In the genomic region with DNA sequence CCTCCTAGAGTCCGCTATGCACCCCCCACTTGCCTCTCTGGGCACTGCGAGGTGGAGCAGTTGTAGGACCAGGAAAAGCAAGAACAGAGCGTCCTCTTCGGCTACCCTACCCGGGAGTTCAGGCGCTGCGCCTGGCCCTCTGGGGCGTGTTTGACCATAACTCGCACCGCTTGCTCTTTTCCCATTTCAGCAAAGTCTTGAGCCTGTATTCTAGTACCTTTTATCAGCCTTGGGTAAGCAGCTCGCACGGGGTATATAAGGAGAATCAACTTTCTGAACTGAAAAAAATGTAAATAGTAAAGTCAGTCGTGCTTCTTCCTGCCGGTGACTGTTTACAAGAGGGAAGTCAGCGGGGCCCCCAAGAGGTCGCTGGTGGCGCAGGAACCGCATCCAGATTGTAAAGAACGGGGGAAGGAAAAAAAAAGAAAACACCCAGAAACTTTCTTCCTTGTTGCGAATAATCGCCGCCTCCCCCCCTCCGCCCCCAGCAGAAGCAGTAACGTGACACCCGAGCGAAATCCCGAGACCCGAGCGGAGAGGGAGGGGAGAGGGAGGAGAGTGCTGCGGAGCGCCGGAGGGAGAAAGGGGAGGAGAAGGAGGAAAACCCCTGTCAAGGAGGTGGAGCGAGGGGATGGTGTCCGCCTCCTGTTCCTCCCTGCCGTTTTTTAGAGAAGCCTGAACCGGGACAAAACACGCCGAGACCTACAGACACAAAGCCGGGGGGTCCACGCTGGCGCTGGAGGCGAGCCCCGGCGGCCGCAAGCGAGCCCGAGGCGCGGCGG, we compare ENCODE assay signal across 8 cellular contexts. TPM values are rescaled to one million over a fixed set of nuclear protein-coding genes. Genes with fewer than 3 reads are reported as not detected.
DNase-seq lines count a peak whose midpoint lies in the region; TF ChIP-seq lines count a peak whose summit lies in the region.

A gene with protein sequence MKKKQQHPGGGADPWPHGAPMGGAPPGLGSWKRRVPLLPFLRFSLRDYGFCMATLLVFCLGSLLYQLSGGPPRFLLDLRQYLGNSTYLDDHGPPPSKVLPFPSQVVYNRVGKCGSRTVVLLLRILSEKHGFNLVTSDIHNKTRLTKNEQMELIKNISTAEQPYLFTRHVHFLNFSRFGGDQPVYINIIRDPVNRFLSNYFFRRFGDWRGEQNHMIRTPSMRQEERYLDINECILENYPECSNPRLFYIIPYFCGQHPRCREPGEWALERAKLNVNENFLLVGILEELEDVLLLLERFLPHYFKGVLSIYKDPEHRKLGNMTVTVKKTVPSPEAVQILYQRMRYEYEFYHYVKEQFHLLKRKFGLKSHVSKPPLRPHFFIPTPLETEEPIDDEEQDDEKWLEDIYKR (plus strand): TSS at position 668 of the 782 bp plus-strand sequence. CDS start 401 bp downstream, outside the sequence.

- no peaks in the 10 kb centered on the region for H3K36me3 ChIP-seq in A673 (ENCODE audit: insufficient read depth, low read length, poor library complexity, severe bottlenecking)

- in situ Hi-C loops in GM13977 (cut with MboI; ENCODE audit: low pct_unique_long_range_greater_than_20kb, low sequenced_read_pairs, unreplicated experiment), result loop anchor here (25.0 kb wide), 1 partner anchor 191 kb away; no protein-coding TSS in a partner anchor

- peak; percentile 90 for DNase-seq in A673 (ENCODE audit: low spot score)
- DNase-seq in GM13977 (ENCODE audit: low spot score), result peak; percentile 82
- DNase-seq in HT1080 (ENCODE audit: low read depth), result peak; percentile 94
- DNase-seq in RPMI8226, result peak; percentile 75
- peak; percentile 60 for DNase-seq in glutamatergic neuron
- peak; percentile 68 for DNase-seq in occipital lobe (lab: John Stamatoyannopoulos, UW)
- DNase-seq in ureter (ENCODE audit: low spot score), result peak; percentile 93

- POLR2A ChIA-PET in A673 (lab: Charles Lee; ENCODE audit: low non-redundant PET), result no interaction called here

- H3K27me3 ChIP-seq in A673 (replicated peaks; ENCODE audit: insufficient read depth, low read depth, low read length, poor library complexity), result peaks cover 35% of the 10 kb centered on the region

- no peaks in the 10 kb centered on the region for H3K9me3 Mint-ChIP-seq in activated naive CD8-positive, alpha-beta T cell (ENCODE audit: low read depth)
- peaks cover 1% of the 10 kb centered on the region for H3K9me3 Mint-ChIP-seq in glutamatergic neuron (ENCODE audit: unreplicated experiment)

- H3K4me3 Mint-ChIP-seq in activated naive CD8-positive, alpha-beta T cell, result peak within 1 kb of the TSS; percentile 94
- H3K4me3 Mint-ChIP-seq in glutamatergic neuron (ENCODE audit: unreplicated experiment), result peak within 1 kb of the TSS; percentile 94

- intact Hi-C loops in A673 (cut with micrococcal nuclease; ENCODE audit: unreplicated experiment), result loop anchor here (1.0 kb wide), 1 partner anchor 202 kb away; no protein-coding TSS in a partner anchor

- CTCF ChIA-PET in A673 (lab: Charles Lee), result no interaction called here

- H3K27ac Mint-ChIP-seq in activated naive CD8-positive, alpha-beta T cell, result peak within 1 kb of the TSS; percentile 54
- peak within 1 kb of the TSS; percentile 40 for H3K27ac Mint-ChIP-seq in glutamatergic neuron (ENCODE audit: unreplicated experiment)

- peak within 1 kb of the TSS; percentile 54 for H3K4me3 ChIP-seq in A673 (ENCODE audit: low read depth, low read length, poor library complexity, severe bottlenecking)

- H3K4me1 Mint-ChIP-seq in activated naive CD8-positive, alpha-beta T cell (ENCODE audit: low read depth), result peaks cover 16% of the 10 kb centered on the region
- H3K4me1 Mint-ChIP-seq in glutamatergic neuron (ENCODE audit: low read depth, unreplicated experiment), result peaks cover 10% of the 10 kb centered on the region

- H3K36me3 Mint-ChIP-seq in activated naive CD8-positive, alpha-beta T cell, result no peaks in the 10 kb centered on the region
- no peaks in the 10 kb centered on the region for H3K36me3 Mint-ChIP-seq in glutamatergic neuron (ENCODE audit: unreplicated experiment)

- H3K27me3 Mint-ChIP-seq in activated naive CD8-positive, alpha-beta T cell, result peaks cover 22% of the 10 kb centered on the region
- no peaks in the 10 kb centered on the region for H3K27me3 Mint-ChIP-seq in glutamatergic neuron (ENCODE audit: unreplicated experiment)

- H3K4me1 ChIP-seq in A673 (ENCODE audit: insufficient read depth, low read length, poor library complexity, severe bottlenecking), result peaks cover 7% of the 10 kb centered on the region

- TF ChIP-seq CTCF in A673 (conservative IDR thresholded peaks at IDR 0.05; ENCODE audit: low read depth, low read length) (peak; percentile 56), GM13977 (IDR thresholded peaks at IDR 0.05; ENCODE audit: extremely low read depth, insufficient read depth, missing control alignments) (peak; percentile 69), glutamatergic neuron (IDR thresholded peaks at IDR 0.05; ENCODE audit: partially characterized antibody, unreplicated experiment) (no peak)

- H3K9me3 ChIP-seq in A673 (ENCODE audit: low read depth, low read length, poor library complexity, severe bottlenecking), result no peaks in the 10 kb centered on the region

- no TSS peak for BruUV-seq in A673 (replicated peaks; lab: Mats Ljungman, UMichigan)

- no peak within 1 kb of the TSS for H3K27ac ChIP-seq in A673 (ENCODE audit: low read depth, low read length, poor library complexity, severe bottlenecking)

RNA-seq across cellular contexts. Expression of the gene that starts here (rescaled TPM):
- total RNA-seq in A673 (2021), result 1.5 and 1.7 TPM in 2 replicates
- total RNA-seq in HT1080 (2014; rRNA removed; shearing (Covaris generic)), result 12.4 and 14.0 TPM in 2 replicates
- 6.2 and 6.8 TPM in 2 replicates for polyA plus RNA-seq in HT1080 (2015; cell fraction: cytosol; rRNA removed)
- polyA plus RNA-seq in HT1080 (2015; cell fraction: nucleus; rRNA removed), result 3.4 and 4.4 TPM in 2 replicates
- total RNA-seq in glutamatergic neuron (ENCODE audit: unreplicated experiment), result 11.2 TPM
- 48.5 TPM for total RNA-seq in occipital lobe
- 30.9 TPM for total RNA-seq in ureter
